ENCODE assay signal across 9 cellular contexts in the genomic region with DNA sequence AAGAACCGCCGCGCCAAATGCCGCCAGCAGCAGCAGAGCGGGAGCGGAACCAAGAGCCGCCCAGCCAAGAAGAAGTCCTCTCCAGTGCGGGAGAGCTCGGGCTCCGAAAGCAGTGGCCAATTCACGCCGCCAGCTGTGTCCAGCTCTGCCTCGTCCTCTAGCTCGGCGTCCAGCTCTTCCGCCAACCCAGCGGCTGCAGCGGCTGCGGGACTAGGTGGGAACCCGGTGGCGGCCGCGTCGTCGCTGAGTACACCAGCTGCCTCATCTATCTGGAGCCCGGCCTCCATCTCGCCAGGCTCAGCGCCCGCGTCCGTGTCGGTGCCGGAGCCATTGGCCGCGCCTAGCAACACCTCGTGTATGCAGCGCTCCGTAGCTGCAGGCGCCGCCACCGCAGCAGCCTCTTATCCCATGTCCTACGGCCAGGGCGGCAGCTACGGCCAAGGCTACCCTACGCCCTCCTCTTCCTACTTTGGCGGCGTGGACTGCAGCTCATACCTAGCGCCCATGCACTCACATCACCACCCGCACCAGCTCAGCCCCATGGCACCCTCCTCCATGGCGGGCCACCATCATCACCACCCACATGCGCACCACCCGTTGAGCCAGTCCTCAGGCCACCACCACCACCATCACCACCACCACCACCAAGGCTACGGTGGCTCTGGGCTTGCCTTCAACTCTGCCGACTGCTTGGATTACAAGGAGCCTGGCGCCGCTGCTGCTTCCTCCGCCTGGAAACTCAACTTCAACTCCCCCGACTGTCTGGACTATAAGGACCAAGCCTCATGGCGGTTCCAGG. TPM values are rescaled to one million over a fixed set of nuclear protein-coding genes. Genes with fewer than 3 reads are reported as not detected.
DNase-seq lines count a peak whose midpoint lies in the region; ATAC-seq, FAIRE-seq and TF ChIP-seq lines count a peak whose summit lies in the region.
"Had no signal": no experiment of that assay in that cellular context is flagged by ENCODE, and none has a peak within 500 bp of the region (broad histone marks: within the 10 kb centered on the region; RNA-seq: fewer than 3 reads in every experiment).

No MANE protein-coding gene starts in this region.

- DNase-seq in AG08396 (ENCODE audit: low spot score), result peak; percentile 27
- peak; percentile 51 for DNase-seq in H9
- DNase-seq in ecto neural progenitor cell (ENCODE audit: low spot score), result peak; percentile 60
- DNase-seq in nephron progenitor cell, result peak; percentile 51
- DNase-seq in small intestine, result no peak
- DNase-seq in testis, result no peak
- no peak for DNase-seq in MV-4-11 (lab: John Stamatoyannopoulos, UW)
- DNase-seq: DMS79 had no signal

- H4K8ac ChIP-seq in H9 (replicated peaks; ENCODE audit: insufficient read length, low read depth, low read length), result no peak overlapping the region

- H2BK120ac ChIP-seq in H9 (ENCODE audit: low read depth, low read length, poor library complexity, severe bottlenecking), result no peak overlapping the region

- no peak for ATAC-seq in HG02885 (IDR thresholded peaks at IDR 0.05; ENCODE audit: poor library complexity, unreplicated experiment)

- H4K91ac ChIP-seq in H9 (ENCODE audit: insufficient read length, low read depth, low read length), result no peak overlapping the region

- H3K27me3 Mint-ChIP-seq in H9 (ENCODE audit: low read depth) (peaks cover 100% of the 10 kb centered on the region), nephron progenitor cell (ENCODE audit: low read depth, poor library complexity) (peaks cover 100% of the 10 kb centered on the region)

- H2AFZ ChIP-seq in H9 (ENCODE audit: low read length), result no peak overlapping the region

- H3K14ac ChIP-seq in H9 (ENCODE audit: insufficient read depth, low read length), result no peak overlapping the region

- no peak overlapping the region for H2BK12ac ChIP-seq in H9 (ENCODE audit: insufficient read length, low read depth, low read length)

- H3K27me3 ChIP-seq in H9 (ENCODE audit: insufficient read depth, low read length), result peaks cover 86% of the 10 kb centered on the region
- peaks cover 32 to 74% of the 10 kb centered on the region in 2 donors for H3K27me3 ChIP-seq in small intestine (ENCODE audit: control insufficient read depth in 2 of 2, insufficient read depth in 2 of 2, low read length in 2 of 2)
- peaks cover 4% of the 10 kb centered on the region for H3K27me3 ChIP-seq in testis

- no peak overlapping the region for H3K23ac ChIP-seq in H9 (ENCODE audit: insufficient read length, low read depth, low read length)

- H3K4me3 ChIP-seq in small intestine (ENCODE audit: low read depth in 1 of 2, low read length in 2 of 2), result no peak overlapping the region
- H3K4me3 ChIP-seq in testis, result peak overlapping the region in 1 of 2 donors; percentile 29

- H3K27ac ChIP-seq in H9 (ENCODE audit: insufficient read length, low read depth, low read length) (no peak overlapping the region), small intestine (ENCODE audit: low read depth in 1 of 2, low read length in 1 of 2) (no peak overlapping the region), testis (no peak overlapping the region)

- no peak overlapping the region for H2BK20ac ChIP-seq in H9 (ENCODE audit: low read depth, low read length, poor library complexity, severe bottlenecking)

- intact Hi-C loops in testis (cut with DNase I; ENCODE audit: low total_unique reads), result no loop called here

- H3K4me2 ChIP-seq in H9 (ENCODE audit: insufficient read depth, insufficient read length, low read length), result peak overlapping the region; percentile 74

- TF ChIP-seq POLR2A in testis (IDR thresholded peaks at IDR 0.05), result no peak

- H3K4me1 ChIP-seq in H9 (ENCODE audit: insufficient read depth, low read length) (peaks cover 10% of the 10 kb centered on the region; the same call in 1 of the 2 replicates), small intestine (ENCODE audit: control insufficient read depth in 2 of 2, insufficient read depth in 1 of 2, low read depth in 1 of 2, low read length in 1 of 2) (peaks cover 5 to 11% of the 10 kb centered on the region in 2 donors), testis (peaks cover 13% of the 10 kb centered on the region)

- H3K9me3 Mint-ChIP-seq in H9 (peaks cover 0 to 9% of the 10 kb centered on the region in 2 experiments; a peak in 2 of 5 replicates), nephron progenitor cell (peaks cover 9% of the 10 kb centered on the region)

- peaks cover 41% of the 10 kb centered on the region for H3K23me2 ChIP-seq in H9 (ENCODE audit: insufficient read length, low read depth, low read length, poor library complexity, severe bottlenecking)

- no peak overlapping the region for H3K9ac ChIP-seq in H9 (ENCODE audit: extremely low read depth, insufficient read length, low read length)

- no CpG with 5 or more reads among the region's 59 CpGs for WGBS in H9 (ENCODE audit: extremely low coverage, insufficient read length, low lambda C conversion rate)
- 5 to 16% (median 10%) methylated on average over 56 to 59 of the region's 59 CpGs for WGBS in small intestine, 3 donors
- WGBS in testis, 2 donors, result 14 to 22% methylated on average over 27 to 28 of the region's 59 CpGs

- no peaks in the 10 kb centered on the region for H3K79me2 ChIP-seq in H9 (ENCODE audit: insufficient read depth, low read length)

- H4K20me1 ChIP-seq in H9 (ENCODE audit: control insufficient read depth, insufficient read depth, insufficient read length), result peaks cover 5% of the 10 kb centered on the region

- H2BK15ac ChIP-seq in H9 (ENCODE audit: low read depth, low read length), result no peak overlapping the region

- no peak for TF ChIP-seq CTCF in H9 (conservative IDR thresholded peaks at IDR 0.05)
- TF ChIP-seq CTCF in nephron progenitor cell (IDR thresholded peaks at IDR 0.05), result no peak
- no peak for TF ChIP-seq CTCF in testis (IDR thresholded peaks at IDR 0.05)

- H3T11ph ChIP-seq in H9 (ENCODE audit: low read length), result no peak overlapping the region

- no peak overlapping the region for H3K56ac ChIP-seq in H9 (ENCODE audit: insufficient read length, low read depth, low read length)

- no peak overlapping the region for H3K4ac ChIP-seq in H9 (ENCODE audit: low read depth, low read length)

- H3K18ac ChIP-seq in H9 (ENCODE audit: insufficient read length, low read depth, low read length), result no peak overlapping the region

- no peak overlapping the region for H2BK5ac ChIP-seq in H9 (ENCODE audit: insufficient read length, low read length)

- H2AK5ac ChIP-seq in H9 (ENCODE audit: insufficient read length, low read length), result no peak overlapping the region

- no peaks in the 10 kb centered on the region for H3K79me1 ChIP-seq in H9 (ENCODE audit: insufficient read depth, low read depth, low read length, poor library complexity, severe bottlenecking)

- H3K27ac Mint-ChIP-seq in H9 (no peak overlapping the region; a peak in 1 of 7 replicates), nephron progenitor cell (no peak overlapping the region)

- H3K4me3 Mint-ChIP-seq in H9, result peak overlapping the region; percentile 47 to 81
- H3K4me3 Mint-ChIP-seq in nephron progenitor cell, result peak overlapping the region; percentile 6

- no peak overlapping the region for H4K5ac ChIP-seq in H9 (ENCODE audit: insufficient read length, low read depth, low read length)

- H3K4me1 Mint-ChIP-seq in H9 (peaks cover 59 to 72% of the 10 kb centered on the region in 2 experiments), nephron progenitor cell (peaks cover 36% of the 10 kb centered on the region)

- H3K36me3 Mint-ChIP-seq in H9 (ENCODE audit: insufficient read depth in 1 of 3, low read depth in 3 of 3) (peaks cover 0 to 2% (median 0%) of the 10 kb centered on the region in 3 experiments; a peak in 2 of 7 replicates), nephron progenitor cell (ENCODE audit: low read depth) (no peaks in the 10 kb centered on the region)

- no peaks in the 10 kb centered on the region for H3K36me3 ChIP-seq in small intestine (ENCODE audit: control insufficient read depth in 2 of 2, insufficient read depth in 2 of 2, low read length in 2 of 2)
- H3K36me3 ChIP-seq in testis (ENCODE audit: low read depth, missing control alignments), result no peaks in the 10 kb centered on the region

- no peak for FAIRE-seq in small intestine (lab: Jason Lieb, UNC)

- H3K9me3 ChIP-seq in H9 (ENCODE audit: control insufficient read depth, low read depth, low read length), result no peaks in the 10 kb centered on the region
- H3K9me3 ChIP-seq in small intestine (ENCODE audit: control insufficient read depth, low read depth), result no peaks in the 10 kb centered on the region
- no peaks in the 10 kb centered on the region for H3K9me3 ChIP-seq in testis

RNA-seq across cellular contexts. Expression of a gene that starts 5.1 kb away (rescaled TPM):
- total RNA-seq in H9 (2021) (0.11 and 0.13 TPM in 2 replicates), testis (under 1 TPM; 0.39 to 0.56 TPM)
- polyA plus RNA-seq in small intestine (not detected), testis (ENCODE audit: insufficient read depth, low read depth, low replicate concordance) (0.36 TPM)

Comparison
In these comparisons a context has a peak if more than half of its experiments do, and no peak if none do; other contexts are left out.
1. DNase-seq: peak in AG08396 (single experiment), H9 (single experiment), ecto neural progenitor cell (single experiment) and nephron progenitor cell (single experiment); none in small intestine (single experiment), testis (single experiment) and MV-4-11 (single experiment).